In genomic region chr9:6007770-6008168, GRCh38 we compare ENCODE assay signal across 8 cellular contexts. TPM values are rescaled to one million over a fixed set of nuclear protein-coding genes. Genes with fewer than 3 reads are reported as not detected.
A peak's percentile ranks its signal among the peaks of the same experiment; 100 is the strongest.
DNase-seq lines count a peak whose midpoint lies in the region; ATAC-seq and TF ChIP-seq lines count a peak whose summit lies in the region.

No MANE protein-coding gene starts in this region.

- CTCF ChIA-PET in A673 (lab: Charles Lee) = no interaction called here
- CTCF ChIA-PET in activated CD4-positive, alpha-beta memory T cell treated with anti-CD3 and anti-CD28 coated beads for 36 hours (lab: Charles Lee) = interaction anchor here (0.9 to 4.3 kb wide), 3 partner anchors 16 to 121 kb away, joined by 3 to 24 read pairs (median 10); no protein-coding TSS in a partner anchor

- no peak overlapping the region for H2AK5ac ChIP-seq in mesenchymal stem cell (ENCODE audit: low read length, severe bottlenecking)

- peak overlapping the region; percentile 96 to 97 for H3K18ac ChIP-seq in mesenchymal stem cell (ENCODE audit: low read depth in 1 of 2, low read length in 2 of 2)

- peaks cover 21% of the 10 kb centered on the region for H3K36me3 Mint-ChIP-seq in activated CD4-positive, alpha-beta memory T cell treated with anti-CD3 and anti-CD28 coated beads for 36 hours

- H3K27me3 Mint-ChIP-seq in activated CD4-positive, alpha-beta memory T cell treated with anti-CD3 and anti-CD28 coated beads for 36 hours = no peaks in the 10 kb centered on the region

- H3K36me3 ChIP-seq in A673 (ENCODE audit: insufficient read depth, low read length, poor library complexity, severe bottlenecking) (peaks cover 3% of the 10 kb centered on the region), mesenchymal stem cell (ENCODE audit: control insufficient read depth in 1 of 2, insufficient read depth in 2 of 2, low read depth in 1 of 2, low read length in 2 of 2) (peaks cover 0 to 32% of the 10 kb centered on the region in 2 experiments)

- H3K9me3 ChIP-seq in A673 (ENCODE audit: low read depth, low read length, poor library complexity, severe bottlenecking) = no peaks in the 10 kb centered on the region
- H3K9me3 ChIP-seq in mesenchymal stem cell (ENCODE audit: control insufficient read depth, low read length) = no peaks in the 10 kb centered on the region

- TF ChIP-seq CTCF in A673 (conservative IDR thresholded peaks at IDR 0.05; ENCODE audit: low read depth, low read length) = no peak

- peak overlapping the region; percentile 87 for H4K8ac ChIP-seq in mesenchymal stem cell (ENCODE audit: low read length)

- H3K27ac ChIP-seq in A673 (ENCODE audit: low read depth, low read length, poor library complexity, severe bottlenecking) (peak overlapping the region; percentile 82), mesenchymal stem cell (ENCODE audit: low read length, poor library complexity, severe bottlenecking) (peak overlapping the region; percentile 90)

- peak overlapping the region; percentile 86 to 95 for H3K14ac ChIP-seq in mesenchymal stem cell (ENCODE audit: low read length in 2 of 2)

- intact Hi-C loops in A673 (cut with micrococcal nuclease; ENCODE audit: unreplicated experiment) = loop anchor here (5.0 kb wide), 1 partner anchor 380 kb away; the partner anchor contains the start of gene RIC1
- intact Hi-C loops in activated CD4-positive, alpha-beta memory T cell treated with anti-CD3 and anti-CD28 coated beads for 36 hours (cut with micrococcal nuclease) = loop anchor here (1.0 to 5.0 kb wide), 8 partner anchors 165 to 1330 kb away; partner anchors contain the start of genes CDC37L1, KDM4C, PLGRKT and RCL1

- H2AFZ ChIP-seq in mesenchymal stem cell (ENCODE audit: low read depth, low read length) = peak overlapping the region; percentile 69

- WGBS in mesenchymal stem cell = under 1% methylated on average over 13 of the region's 54 CpGs

- H3K9me3 Mint-ChIP-seq in activated CD4-positive, alpha-beta memory T cell treated with anti-CD3 and anti-CD28 coated beads for 36 hours = no peaks in the 10 kb centered on the region

- H3K4me3 Mint-ChIP-seq in activated CD4-positive, alpha-beta memory T cell treated with anti-CD3 and anti-CD28 coated beads for 36 hours = peak overlapping the region; percentile 92

- peak overlapping the region; percentile 96 for H2BK15ac ChIP-seq in mesenchymal stem cell (ENCODE audit: low read depth, poor library complexity, severe bottlenecking)

- peak overlapping the region in 1 of 2 experiments; percentile 85 for H3K4ac ChIP-seq in mesenchymal stem cell (ENCODE audit: low read depth in 1 of 2, low read length in 2 of 2)

- ATAC-seq in GM18520 (IDR thresholded peaks at IDR 0.05; ENCODE audit: unreplicated experiment) (peak; percentile 32), HG03064 (IDR thresholded peaks at IDR 0.05; ENCODE audit: low read depth, unreplicated experiment) (peak; percentile 58)

- BruUV-seq in A673 (replicated peaks; lab: Mats Ljungman, UMichigan) = no TSS peak

- no peaks in the 10 kb centered on the region for H3K27me3 ChIP-seq in A673 (replicated peaks; ENCODE audit: insufficient read depth, low read depth, low read length, poor library complexity)
- no peaks in the 10 kb centered on the region for H3K27me3 ChIP-seq in mesenchymal stem cell (ENCODE audit: control insufficient read depth in 1 of 2, insufficient read depth in 1 of 2, low read length in 2 of 2)

- peak overlapping the region; percentile 83 for H4K91ac ChIP-seq in mesenchymal stem cell (ENCODE audit: low read length)

- DNase-seq in A673 (ENCODE audit: low spot score) (peak; percentile 80), NCI-H460 (ENCODE audit: extremely low read depth, low read depth) (peak; percentile 29), mesenchymal stem cell (peak; percentile 71)
- DNase-seq in activated CD4-positive, alpha-beta memory T cell treated with anti-CD3 and anti-CD28 coated beads for 36 hours = peak; percentile 81
- peak; percentile 77 for DNase-seq in effector CD4-positive, alpha-beta T cell
- peak; percentile 54 for DNase-seq in stimulated activated CD8-positive, alpha-beta memory T cell treated with anti-CD3 and anti-CD28 coated beads, Interleukin-15, amount 100 ng/mL, for 1 hour (ENCODE audit: low read depth)

- peak overlapping the region; percentile 98 for H3K4me2 ChIP-seq in mesenchymal stem cell (ENCODE audit: low read length, poor library complexity, severe bottlenecking)

- H2BK5ac ChIP-seq in mesenchymal stem cell (ENCODE audit: low read depth, low read length, poor library complexity, severe bottlenecking) = peak overlapping the region; percentile 89

- peak overlapping the region in 1 of 2 experiments; percentile 76 for H2BK12ac ChIP-seq in mesenchymal stem cell (ENCODE audit: low read length in 2 of 2)

- H3K79me1 ChIP-seq in mesenchymal stem cell (replicated peaks; ENCODE audit: low read length, poor library complexity, severe bottlenecking) = peaks cover 2% of the 10 kb centered on the region

- H3K27ac Mint-ChIP-seq in activated CD4-positive, alpha-beta memory T cell treated with anti-CD3 and anti-CD28 coated beads for 36 hours = peak overlapping the region; percentile 88

- POLR2A ChIA-PET in A673 (lab: Charles Lee; ENCODE audit: low non-redundant PET) = no interaction called here
- POLR2A ChIA-PET in activated CD4-positive, alpha-beta memory T cell treated with anti-CD3 and anti-CD28 coated beads for 36 hours (lab: Charles Lee) = interaction anchor here (0.8 to 1.3 kb wide), 3 partner anchors 99 to 406 kb away, joined by 3 to 6 read pairs (median 5); partner anchors contain the start of genes RIC1 and UHRF2

- H2BK120ac ChIP-seq in mesenchymal stem cell (ENCODE audit: low read depth, low read length) = peak overlapping the region; percentile 99

- peak overlapping the region; percentile 86 for H3K9ac ChIP-seq in mesenchymal stem cell (ENCODE audit: low read length)

- peak overlapping the region in 1 of 2 experiments; percentile 80 for H3K23ac ChIP-seq in mesenchymal stem cell (ENCODE audit: low read length in 2 of 2)

- H3K4me1 ChIP-seq in A673 (ENCODE audit: insufficient read depth, low read length, poor library complexity, severe bottlenecking) (peaks cover 14% of the 10 kb centered on the region), mesenchymal stem cell (ENCODE audit: control insufficient read depth, insufficient read depth, low read depth, low read length) (peaks cover 3% of the 10 kb centered on the region)

- H3K4me3 ChIP-seq in A673 (ENCODE audit: low read depth, low read length, poor library complexity, severe bottlenecking) (peak overlapping the region; percentile 86), mesenchymal stem cell (ENCODE audit: insufficient read depth in 1 of 2, low read depth in 1 of 2, low read length in 2 of 2) (peak overlapping the region; percentile 91 to 95)

- H3K4me1 Mint-ChIP-seq in activated CD4-positive, alpha-beta memory T cell treated with anti-CD3 and anti-CD28 coated beads for 36 hours (ENCODE audit: low read depth) = peaks cover 52% of the 10 kb centered on the region

RNA-seq across cellular contexts. Expression of gene RANBP6, which starts 7.7 kb away (rescaled TPM):
- 16.8 and 20.1 TPM in 2 replicates for total RNA-seq in A673 (2021)
- total RNA-seq in NCI-H460 (2014; rRNA removed; shearing (Covaris generic)) = 14.5 and 16.0 TPM in 2 replicates
- 23.1 and 30.6 TPM in 2 replicates for polyA plus RNA-seq in NCI-H460 (2014; cell fraction: nucleus; rRNA removed)
- 10 to 100 TPM; 20.0 to 20.7 TPM for total RNA-seq in activated CD4-positive, alpha-beta memory T cell treated with anti-CD3 and anti-CD28 coated beads for 36 hours
- 10.3 TPM for polyA plus RNA-seq in mesenchymal stem cell (2013, experiment 1 of 2)
- 10.8 TPM for polyA plus RNA-seq in mesenchymal stem cell (2013, experiment 2 of 2)

Comparison
In these comparisons a context has a peak if more than half of its experiments do, and no peak if none do; other contexts are left out.
1. Peak in every context shown above with its lines: DNase-seq, ATAC-seq, H3K4me3 ChIP-seq and H3K27ac ChIP-seq.
2. DNase-seq: peak in every context shown above with its lines; median percentile 81 in activated CD4-positive, alpha-beta memory T cell treated with anti-CD3 and anti-CD28 coated beads for 36 hours; 80 in A673; 77 in effector CD4-positive, alpha-beta T cell; 71 in mesenchymal stem cell; 54 in stimulated activated CD8-positive, alpha-beta memory T cell treated with anti-CD3 and anti-CD28 coated beads, Interleukin-15, amount 100 ng/mL, for 1 hour; 29 in NCI-H460.